Comparison of ENCODE assay signal across 1 cellular context in the genomic region with DNA sequence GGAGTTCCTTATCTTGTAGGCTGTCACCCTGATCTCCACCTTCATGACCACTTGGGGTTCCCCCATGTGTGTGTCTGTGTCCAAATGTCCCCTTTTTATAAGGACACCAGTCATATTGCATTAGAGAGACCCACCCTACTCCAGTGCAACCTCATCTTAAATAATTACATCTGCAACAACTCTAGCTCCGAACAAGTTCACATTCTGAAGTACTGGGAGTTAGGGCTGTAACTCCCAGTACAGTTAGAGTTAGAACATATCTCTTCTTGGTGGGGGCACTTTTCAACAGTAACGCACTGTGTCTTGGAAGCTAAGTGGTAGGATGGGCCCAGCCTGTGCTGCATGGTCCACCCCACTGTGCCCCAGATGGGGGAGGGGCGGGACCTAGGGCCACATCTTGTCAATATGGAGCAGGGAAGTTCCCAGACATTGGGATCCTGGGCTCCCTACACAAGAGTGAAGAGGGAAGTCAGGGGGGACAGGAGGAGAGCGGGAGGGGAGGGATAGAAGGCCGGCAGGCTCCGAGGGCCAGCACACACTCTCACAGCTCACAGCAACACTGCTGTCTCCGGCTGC.
TF ChIP-seq lines count a peak whose summit lies in the region.

No MANE protein-coding gene starts in this region.

TF ChIP-seq in GM23338, 12 proteins besides CTCF, POLR2A, EP300 and RAD21 (continued from another document):
- TF ChIP-seq ZNF331 (CRISPR knock-in tag; IDR thresholded peaks at IDR 0.05; ENCODE audit: low read depth): no peak
- no peak for TF ChIP-seq STAT1 (IDR thresholded peaks at IDR 0.05; ENCODE audit: unreplicated experiment)
- TF ChIP-seq, protein P1, sequence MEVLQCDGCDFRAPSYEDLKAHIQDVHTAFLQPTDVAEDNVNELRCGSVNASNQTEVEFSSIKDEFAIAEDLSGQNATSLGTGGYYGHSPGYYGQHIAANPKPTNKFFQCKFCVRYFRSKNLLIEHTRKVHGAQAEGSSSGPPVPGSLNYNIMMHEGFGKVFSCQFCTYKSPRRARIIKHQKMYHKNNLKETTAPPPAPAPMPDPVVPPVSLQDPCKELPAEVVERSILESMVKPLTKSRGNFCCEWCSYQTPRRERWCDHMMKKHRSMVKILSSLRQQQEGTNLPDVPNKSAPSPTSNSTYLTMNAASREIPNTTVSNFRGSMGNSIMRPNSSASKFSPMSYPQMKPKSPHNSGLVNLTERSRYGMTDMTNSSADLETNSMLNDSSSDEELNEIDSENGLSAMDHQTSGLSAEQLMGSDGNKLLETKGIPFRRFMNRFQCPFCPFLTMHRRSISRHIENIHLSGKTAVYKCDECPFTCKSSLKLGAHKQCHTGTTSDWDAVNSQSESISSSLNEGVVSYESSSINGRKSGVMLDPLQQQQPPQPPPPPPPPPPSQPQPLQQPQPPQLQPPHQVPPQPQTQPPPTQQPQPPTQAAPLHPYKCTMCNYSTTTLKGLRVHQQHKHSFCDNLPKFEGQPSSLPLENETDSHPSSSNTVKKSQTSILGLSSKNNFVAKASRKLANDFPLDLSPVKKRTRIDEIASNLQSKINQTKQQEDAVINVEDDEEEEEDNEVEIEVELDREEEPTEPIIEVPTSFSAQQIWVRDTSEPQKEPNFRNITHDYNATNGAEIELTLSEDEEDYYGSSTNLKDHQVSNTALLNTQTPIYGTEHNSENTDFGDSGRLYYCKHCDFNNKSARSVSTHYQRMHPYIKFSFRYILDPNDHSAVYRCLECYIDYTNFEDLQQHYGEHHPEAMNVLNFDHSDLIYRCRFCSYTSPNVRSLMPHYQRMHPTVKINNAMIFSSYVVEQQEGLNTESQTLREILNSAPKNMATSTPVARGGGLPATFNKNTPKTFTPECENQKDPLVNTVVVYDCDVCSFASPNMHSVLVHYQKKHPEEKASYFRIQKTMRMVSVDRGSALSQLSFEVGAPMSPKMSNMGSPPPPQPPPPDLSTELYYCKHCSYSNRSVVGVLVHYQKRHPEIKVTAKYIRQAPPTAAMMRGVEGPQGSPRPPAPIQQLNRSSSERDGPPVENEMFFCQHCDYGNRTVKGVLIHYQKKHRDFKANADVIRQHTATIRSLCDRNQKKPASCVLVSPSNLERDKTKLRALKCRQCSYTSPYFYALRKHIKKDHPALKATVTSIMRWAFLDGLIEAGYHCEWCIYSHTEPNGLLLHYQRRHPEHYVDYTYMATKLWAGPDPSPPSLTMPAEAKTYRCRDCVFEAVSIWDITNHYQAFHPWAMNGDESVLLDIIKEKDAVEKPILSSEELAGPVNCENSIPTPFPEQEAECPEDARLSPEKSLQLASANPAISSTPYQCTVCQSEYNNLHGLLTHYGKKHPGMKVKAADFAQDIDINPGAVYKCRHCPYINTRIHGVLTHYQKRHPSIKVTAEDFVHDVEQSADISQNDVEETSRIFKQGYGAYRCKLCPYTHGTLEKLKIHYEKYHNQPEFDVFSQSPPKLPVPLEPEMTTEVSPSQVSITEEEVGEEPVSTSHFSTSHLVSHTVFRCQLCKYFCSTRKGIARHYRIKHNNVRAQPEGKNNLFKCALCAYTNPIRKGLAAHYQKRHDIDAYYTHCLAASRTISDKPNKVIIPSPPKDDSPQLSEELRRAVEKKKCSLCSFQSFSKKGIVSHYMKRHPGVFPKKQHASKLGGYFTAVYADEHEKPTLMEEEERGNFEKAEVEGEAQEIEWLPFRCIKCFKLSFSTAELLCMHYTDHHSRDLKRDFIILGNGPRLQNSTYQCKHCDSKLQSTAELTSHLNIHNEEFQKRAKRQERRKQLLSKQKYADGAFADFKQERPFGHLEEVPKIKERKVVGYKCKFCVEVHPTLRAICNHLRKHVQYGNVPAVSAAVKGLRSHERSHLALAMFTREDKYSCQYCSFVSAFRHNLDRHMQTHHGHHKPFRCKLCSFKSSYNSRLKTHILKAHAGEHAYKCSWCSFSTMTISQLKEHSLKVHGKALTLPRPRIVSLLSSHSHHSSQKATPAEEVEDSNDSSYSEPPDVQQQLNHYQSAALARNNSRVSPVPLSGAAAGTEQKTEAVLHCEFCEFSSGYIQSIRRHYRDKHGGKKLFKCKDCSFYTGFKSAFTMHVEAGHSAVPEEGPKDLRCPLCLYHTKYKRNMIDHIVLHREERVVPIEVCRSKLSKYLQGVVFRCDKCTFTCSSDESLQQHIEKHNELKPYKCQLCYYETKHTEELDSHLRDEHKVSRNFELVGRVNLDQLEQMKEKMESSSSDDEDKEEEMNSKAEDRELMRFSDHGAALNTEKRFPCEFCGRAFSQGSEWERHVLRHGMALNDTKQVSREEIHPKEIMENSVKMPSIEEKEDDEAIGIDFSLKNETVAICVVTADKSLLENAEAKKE (CRISPR knock-in tag; IDR thresholded peaks at IDR 0.05): no peak
- no peak for TF ChIP-seq ZNF114 (CRISPR knock-in tag; IDR thresholded peaks at IDR 0.05)
- TF ChIP-seq POLR2AphosphoS5 (IDR thresholded peaks at IDR 0.05; ENCODE audit: low read depth): no peak
- TF ChIP-seq, protein P2, sequence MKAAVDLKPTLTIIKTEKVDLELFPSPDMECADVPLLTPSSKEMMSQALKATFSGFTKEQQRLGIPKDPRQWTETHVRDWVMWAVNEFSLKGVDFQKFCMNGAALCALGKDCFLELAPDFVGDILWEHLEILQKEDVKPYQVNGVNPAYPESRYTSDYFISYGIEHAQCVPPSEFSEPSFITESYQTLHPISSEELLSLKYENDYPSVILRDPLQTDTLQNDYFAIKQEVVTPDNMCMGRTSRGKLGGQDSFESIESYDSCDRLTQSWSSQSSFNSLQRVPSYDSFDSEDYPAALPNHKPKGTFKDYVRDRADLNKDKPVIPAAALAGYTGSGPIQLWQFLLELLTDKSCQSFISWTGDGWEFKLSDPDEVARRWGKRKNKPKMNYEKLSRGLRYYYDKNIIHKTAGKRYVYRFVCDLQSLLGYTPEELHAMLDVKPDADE (IDR thresholded peaks at IDR 0.05): no peak
- no peak for TF ChIP-seq CREB1 (CRISPR knock-in tag; IDR thresholded peaks at IDR 0.05; ENCODE audit: low read depth)
- TF ChIP-seq, protein P3, sequence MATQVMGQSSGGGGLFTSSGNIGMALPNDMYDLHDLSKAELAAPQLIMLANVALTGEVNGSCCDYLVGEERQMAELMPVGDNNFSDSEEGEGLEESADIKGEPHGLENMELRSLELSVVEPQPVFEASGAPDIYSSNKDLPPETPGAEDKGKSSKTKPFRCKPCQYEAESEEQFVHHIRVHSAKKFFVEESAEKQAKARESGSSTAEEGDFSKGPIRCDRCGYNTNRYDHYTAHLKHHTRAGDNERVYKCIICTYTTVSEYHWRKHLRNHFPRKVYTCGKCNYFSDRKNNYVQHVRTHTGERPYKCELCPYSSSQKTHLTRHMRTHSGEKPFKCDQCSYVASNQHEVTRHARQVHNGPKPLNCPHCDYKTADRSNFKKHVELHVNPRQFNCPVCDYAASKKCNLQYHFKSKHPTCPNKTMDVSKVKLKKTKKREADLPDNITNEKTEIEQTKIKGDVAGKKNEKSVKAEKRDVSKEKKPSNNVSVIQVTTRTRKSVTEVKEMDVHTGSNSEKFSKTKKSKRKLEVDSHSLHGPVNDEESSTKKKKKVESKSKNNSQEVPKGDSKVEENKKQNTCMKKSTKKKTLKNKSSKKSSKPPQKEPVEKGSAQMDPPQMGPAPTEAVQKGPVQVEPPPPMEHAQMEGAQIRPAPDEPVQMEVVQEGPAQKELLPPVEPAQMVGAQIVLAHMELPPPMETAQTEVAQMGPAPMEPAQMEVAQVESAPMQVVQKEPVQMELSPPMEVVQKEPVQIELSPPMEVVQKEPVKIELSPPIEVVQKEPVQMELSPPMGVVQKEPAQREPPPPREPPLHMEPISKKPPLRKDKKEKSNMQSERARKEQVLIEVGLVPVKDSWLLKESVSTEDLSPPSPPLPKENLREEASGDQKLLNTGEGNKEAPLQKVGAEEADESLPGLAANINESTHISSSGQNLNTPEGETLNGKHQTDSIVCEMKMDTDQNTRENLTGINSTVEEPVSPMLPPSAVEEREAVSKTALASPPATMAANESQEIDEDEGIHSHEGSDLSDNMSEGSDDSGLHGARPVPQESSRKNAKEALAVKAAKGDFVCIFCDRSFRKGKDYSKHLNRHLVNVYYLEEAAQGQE (IDR thresholded peaks at IDR 0.05; ENCODE audit: unreplicated experiment): no peak
